Comparison of ENCODE assay signal across 29 cellular contexts in the genomic region with DNA sequence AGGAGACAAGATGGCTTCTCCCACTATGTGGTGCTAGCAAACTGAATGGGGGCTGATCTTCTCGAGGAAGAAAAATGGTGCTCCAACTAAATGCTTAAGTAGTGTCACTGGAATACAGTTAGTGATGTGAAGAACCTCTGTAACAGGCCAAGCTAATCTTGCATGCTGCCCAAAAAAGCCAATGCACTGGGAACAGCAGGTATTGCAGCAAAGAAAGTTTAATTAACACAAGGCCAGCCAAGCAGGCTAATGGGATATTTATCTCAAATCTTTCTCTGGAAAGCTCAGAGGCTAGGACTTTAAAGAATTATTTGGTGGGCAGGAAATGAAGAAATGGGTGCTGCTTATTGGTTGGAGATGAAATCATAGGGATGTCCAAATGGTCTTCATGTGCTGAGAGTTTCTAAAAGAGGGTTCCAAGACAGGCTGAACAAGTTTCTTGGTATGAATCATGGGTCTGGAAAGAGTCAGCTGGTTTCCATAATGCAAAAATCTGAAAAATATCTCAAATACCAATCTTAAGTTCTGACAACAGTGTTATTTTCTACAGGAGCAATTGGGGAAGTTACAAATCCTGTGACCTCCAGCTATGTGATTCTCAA.
"Had no signal": no experiment of that assay in that cellular context is flagged by ENCODE, and none has a peak within 500 bp of the region (broad histone marks: within the 10 kb centered on the region; RNA-seq: fewer than 3 reads in every experiment).

No MANE protein-coding gene starts in this region.

- FAIRE-seq: urothelium cell line had no signal

- H3K27ac Mint-ChIP-seq: stimulated activated effector memory CD8-positive, alpha-beta T cell treated with anti-CD3 and anti-CD28 coated beads, Interleukin-12 subunit alpha, Interleukin-12 subunit beta, amount 100 ng/mL, for 72 hours; stimulated activated memory B cell treated with anti-CD40 and anti-IgM and Interleukin-4, amounts not matched to agents 10 μg/mL and 1 μg/mL and 100 μg/mL, for 72 hours; stimulated activated naive B cell treated with anti-CD40 and anti-IgM and Interleukin-4, amounts not matched to agents 10 μg/mL and 1 μg/mL and 100 μg/mL, for 72 hours; stimulated activated naive CD8-positive, alpha-beta T cell treated with anti-CD3 and anti-CD28 coated beads, Interleukin-15, amount 100 ng/mL, for 72 hours; stimulated activated naive CD8-positive, alpha-beta T cell treated with anti-CD3 and anti-CD28 coated beads, Interleukin-15, Interleukin-2, amounts not matched to agents 100 ng/mL and 50 ng/mL, for 24 hours; type B pancreatic cell had no signal

- H3K4me3 Mint-ChIP-seq: stimulated activated effector memory CD8-positive, alpha-beta T cell treated with anti-CD3 and anti-CD28 coated beads, Interleukin-12 subunit alpha, Interleukin-12 subunit beta, amount 100 ng/mL, for 72 hours; stimulated activated memory B cell treated with anti-CD40 and anti-IgM and Interleukin-4, amounts not matched to agents 10 μg/mL and 1 μg/mL and 100 μg/mL, for 72 hours; stimulated activated naive B cell treated with anti-CD40 and anti-IgM and Interleukin-4, amounts not matched to agents 10 μg/mL and 1 μg/mL and 100 μg/mL, for 72 hours; stimulated activated naive CD8-positive, alpha-beta T cell treated with anti-CD3 and anti-CD28 coated beads, Interleukin-15, amount 100 ng/mL, for 72 hours; stimulated activated naive CD8-positive, alpha-beta T cell treated with anti-CD3 and anti-CD28 coated beads, Interleukin-15, Interleukin-2, amounts not matched to agents 100 ng/mL and 50 ng/mL, for 24 hours; type B pancreatic cell had no signal

- H3K9me3 ChIP-seq: suprapubic skin, testis, thyroid gland, uterus had no signal

- H3K36me3 ChIP-seq: stomach, suprapubic skin, thoracic aorta, thyroid gland, tibial artery, tibial nerve, transverse colon, upper lobe of left lung, upper lobe of right lung, uterus, vagina had no signal

- H3K4me1 Mint-ChIP-seq: stimulated activated effector memory CD8-positive, alpha-beta T cell treated with anti-CD3 and anti-CD28 coated beads, Interleukin-12 subunit alpha, Interleukin-12 subunit beta, amount 100 ng/mL, for 72 hours; stimulated activated memory B cell treated with anti-CD40 and anti-IgM and Interleukin-4, amounts not matched to agents 10 μg/mL and 1 μg/mL and 100 μg/mL, for 72 hours; stimulated activated naive B cell treated with anti-CD40 and anti-IgM and Interleukin-4, amounts not matched to agents 10 μg/mL and 1 μg/mL and 100 μg/mL, for 72 hours; stimulated activated naive CD8-positive, alpha-beta T cell treated with anti-CD3 and anti-CD28 coated beads, Interleukin-15, amount 100 ng/mL, for 72 hours had no signal

- H3K4me3 ChIP-seq: stomach, suprapubic skin, testis, thoracic aorta, thyroid gland, tibial artery, tibial nerve, transverse colon, upper lobe of left lung, upper lobe of right lung, uterus, vagina had no signal

- H3K27me3 ChIP-seq: stomach, suprapubic skin, testis, thyroid gland, tibial artery, tibial nerve, transverse colon, upper lobe of left lung, upper lobe of right lung, uterus, vagina had no signal

- ATAC-seq: stimulated activated effector memory CD8-positive, alpha-beta T cell treated with anti-CD3 and anti-CD28 coated beads, Interleukin-12 subunit alpha, Interleukin-12 subunit beta, amount 100 ng/mL, for 72 hours; stimulated activated memory B cell treated with anti-CD40 and anti-IgM and Interleukin-4, amounts not matched to agents 10 μg/mL and 1 μg/mL and 100 μg/mL, for 72 hours; stimulated activated naive B cell treated with anti-CD40 and anti-IgM and Interleukin-4, amounts not matched to agents 10 μg/mL and 1 μg/mL and 100 μg/mL, for 72 hours; stimulated activated naive CD8-positive, alpha-beta T cell treated with anti-CD3 and anti-CD28 coated beads, Interleukin-15, amount 100 ng/mL, for 72 hours; stimulated activated naive CD8-positive, alpha-beta T cell treated with anti-CD3 and anti-CD28 coated beads, Interleukin-15, Interleukin-2, amounts not matched to agents 100 U/mL and 50 U/mL, for 24 hours; upper lobe of right lung had no signal

- DNase-seq: stimulated activated CD4-positive, alpha-beta T cell treated with anti-CD3 and anti-CD28 coated beads, Interleukin-2, amount 100 ng/mL, for 48 hours; stimulated activated CD4-positive, alpha-beta T cell treated with anti-CD3 and anti-CD28 coated beads, Interleukin-4, amount 100 ng/mL, for 1 hour; stimulated activated CD4-positive, alpha-beta T cell treated with anti-CD3 and anti-CD28 coated beads, Interleukin-4, amount 100 ng/mL, for 24 hours; stimulated activated CD4-positive, alpha-beta T cell treated with anti-CD3 and anti-CD28 coated beads, Interleukin-4, amount 100 ng/mL, for 4 hours; stimulated activated CD8-positive, alpha-beta memory T cell treated with anti-CD3 and anti-CD28 coated beads, Interleukin-4, amount 100 ng/mL, for 48 hours; stimulated activated naive B cell treated with anti-CD40 and anti-IgM and Interleukin-4, amounts not matched to agents 10 μg/mL and 1 μg/mL and 100 μg/mL, for 72 hours; stimulated activated naive CD4-positive, alpha-beta T cell; stimulated activated naive CD4-positive, alpha-beta T cell treated with Interleukin-2 at 50 U/mL for 16 hours; stimulated activated naive CD8-positive, alpha-beta T cell treated with anti-CD3 and anti-CD28 coated beads, Interleukin-15, amount 100 ng/mL, for 72 hours; stimulated activated naive CD8-positive, alpha-beta T cell treated with anti-CD3 and anti-CD28 coated beads, Interleukin-15, Interleukin-2, amounts not matched to agents 100 U/mL and 50 U/mL, for 24 hours; stomach; substantia nigra; testis; thyroid gland; tibial artery; transverse colon; trophoblast cell; upper lobe of left lung; upper lobe of right lung; uterus had no signal

- H3K36me3 Mint-ChIP-seq: stimulated activated effector memory CD8-positive, alpha-beta T cell treated with anti-CD3 and anti-CD28 coated beads, Interleukin-12 subunit alpha, Interleukin-12 subunit beta, amount 100 ng/mL, for 72 hours; stimulated activated memory B cell treated with anti-CD40 and anti-IgM and Interleukin-4, amounts not matched to agents 10 μg/mL and 1 μg/mL and 100 μg/mL, for 72 hours; stimulated activated naive B cell treated with anti-CD40 and anti-IgM and Interleukin-4, amounts not matched to agents 10 μg/mL and 1 μg/mL and 100 μg/mL, for 72 hours; type B pancreatic cell had no signal

- H3K27me3 Mint-ChIP-seq: stimulated activated memory B cell treated with anti-CD40 and anti-IgM and Interleukin-4, amounts not matched to agents 10 μg/mL and 1 μg/mL and 100 μg/mL, for 72 hours; stimulated activated naive B cell treated with anti-CD40 and anti-IgM and Interleukin-4, amounts not matched to agents 10 μg/mL and 1 μg/mL and 100 μg/mL, for 72 hours; stimulated activated naive CD8-positive, alpha-beta T cell treated with anti-CD3 and anti-CD28 coated beads, Interleukin-15, amount 100 ng/mL, for 72 hours; stimulated activated naive CD8-positive, alpha-beta T cell treated with anti-CD3 and anti-CD28 coated beads, Interleukin-15, Interleukin-2, amounts not matched to agents 100 ng/mL and 50 ng/mL, for 24 hours; type B pancreatic cell had no signal

- H3K4me1 ChIP-seq: stomach, suprapubic skin, testis, thyroid gland, tibial artery, tibial nerve, transverse colon, upper lobe of left lung, upper lobe of right lung, uterus, vagina had no signal

- H3K27ac ChIP-seq: stomach, suprapubic skin, testis, thoracic aorta, thyroid gland, tibial artery, tibial nerve, transverse colon, upper lobe of left lung, upper lobe of right lung, uterus, vagina had no signal
